Comparison of ENCODE assay signal across 22 cellular contexts in the genomic region with DNA sequence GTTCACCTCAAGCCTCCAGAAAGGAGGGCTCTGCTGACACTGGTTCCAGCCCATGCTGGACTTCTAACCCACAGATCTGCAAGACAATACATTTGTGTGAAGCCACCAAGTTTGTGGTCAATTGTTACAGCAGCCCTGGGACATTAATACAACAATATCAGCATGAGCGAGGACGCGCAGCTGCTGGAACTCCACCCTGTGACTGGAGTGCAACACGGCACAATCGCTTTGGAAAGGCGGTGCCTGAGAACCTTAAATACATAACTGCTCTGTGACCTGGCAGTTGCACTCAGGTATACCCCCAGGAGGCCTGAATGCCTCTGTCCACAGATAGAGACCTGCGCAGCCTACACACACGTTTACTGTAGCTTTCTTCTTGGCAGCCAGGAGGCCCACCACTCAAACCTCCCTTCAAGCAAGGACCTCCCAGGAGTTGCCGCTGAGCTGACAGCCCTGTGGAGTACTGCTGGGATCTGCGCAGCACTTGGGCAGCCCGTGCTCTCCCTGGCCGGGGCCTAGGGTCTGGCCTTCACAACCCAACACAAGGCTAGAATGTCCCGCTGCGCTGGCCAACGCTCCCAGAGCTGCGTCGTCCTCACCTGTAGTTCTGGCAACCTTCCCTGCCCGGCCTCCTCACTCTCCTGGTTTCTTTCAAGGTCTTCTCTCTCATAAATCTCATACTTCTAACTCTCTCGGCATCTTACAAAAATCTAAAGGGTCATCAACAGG.
"Had no signal": no experiment of that assay in that cellular context is flagged by ENCODE, and none has a peak within 500 bp of the region (broad histone marks: within the 10 kb centered on the region; RNA-seq: fewer than 3 reads in every experiment).

No MANE protein-coding gene starts in this region.

- H3K27me3 Mint-ChIP-seq: activated CD8-positive, alpha-beta memory T cell treated with anti-CD3 and anti-CD28 coated beads, Interleukin-2, amount 10 ng/mL, durations not matched to agents 7 days and 5 days; activated naive CD8-positive, alpha-beta T cell; brain; naive B cell; T-cell had no signal

- DNase-seq: activated CD4-positive, alpha-beta T cell treated with anti-CD3 and anti-CD28 coated beads, Interleukin-2, amount 50 U/mL, for 4 hours; activated CD8-positive, alpha-beta memory T cell treated with anti-CD3 and anti-CD28 coated beads, Interleukin-2, amount 10 ng/mL, durations not matched to agents 7 days and 5 days; activated effector memory CD4-positive, alpha-beta T cell treated with anti-CD3 and anti-CD28 coated beads, Interleukin-2, amount 50 U/mL, for 16 hours; activated T-cell treated with anti-CD3 and anti-CD28 coated beads, Interleukin-2, amount 50 U/mL, for 1 hour; central memory CD4-positive, alpha-beta T cell; colonic mucosa; effector CD4-positive, alpha-beta T cell; islet precursor cell; naive B cell; nucleus accumbens; small intestine; stimulated activated CD4-positive, alpha-beta T cell treated with anti-CD3 and anti-CD28 coated beads, Interleukin-4, amount 100 ng/mL, for 24 hours; stimulated activated naive CD4-positive, alpha-beta T cell treated with Interleukin-2 at 50 U/mL for 16 hours; T-cell; T-helper 9 cell; upper lobe of left lung had no signal

- H3K4me1 ChIP-seq: colonic mucosa had no signal

- H3K27ac ChIP-seq: colonic mucosa, esophagus muscularis mucosa, hepatocyte, upper lobe of left lung had no signal

- ATAC-seq: activated CD4-positive, CD25-positive, alpha-beta regulatory T cell treated with anti-CD3 and anti-CD28 coated beads, Interleukin-2, amount 50 U/mL, for 24 hours; activated CD8-positive, alpha-beta memory T cell treated with anti-CD3 and anti-CD28 coated beads, Interleukin-2, amount 10 ng/mL, durations not matched to agents 7 days and 5 days; left lobe of liver; T-cell had no signal

- H3K4me3 Mint-ChIP-seq: activated CD8-positive, alpha-beta memory T cell treated with anti-CD3 and anti-CD28 coated beads, Interleukin-2, amount 10 ng/mL, durations not matched to agents 7 days and 5 days; activated naive CD8-positive, alpha-beta T cell; brain; naive B cell; T-cell had no signal

- H3K9me3 ChIP-seq: colonic mucosa, esophagus muscularis mucosa, upper lobe of left lung had no signal

- H3K27me3 ChIP-seq: colonic mucosa, esophagus muscularis mucosa, hepatocyte, upper lobe of left lung had no signal

- H3K4me3 ChIP-seq: colonic mucosa, esophagus muscularis mucosa, hepatocyte, upper lobe of left lung had no signal

- H3K27ac Mint-ChIP-seq: activated naive CD8-positive, alpha-beta T cell; brain; naive B cell; T-cell had no signal
